In genomic region chr13:108962652-108963051, GRCh38 we compare ENCODE assay signal across 14 cellular contexts.
DNase-seq lines count a peak whose midpoint lies in the region; ATAC-seq and TF ChIP-seq lines count a peak whose summit lies in the region.
"Had no signal": no experiment of that assay in that cellular context is flagged by ENCODE, and none has a peak within 500 bp of the region (broad histone marks: within the 10 kb centered on the region; RNA-seq: fewer than 3 reads in every experiment).

No MANE protein-coding gene starts in this region.

- H2BK5ac ChIP-seq in mesenchymal stem cell (ENCODE audit: low read depth, low read length, poor library complexity, severe bottlenecking): no peak overlapping the region
- no peak overlapping the region for H2BK5ac ChIP-seq in trophoblast cell (ENCODE audit: low read depth, low read length, poor library complexity)

- H3K27me3 Mint-ChIP-seq in CD8-positive, alpha-beta T cell (ENCODE audit: low read depth): peaks cover 4% of the 10 kb centered on the region

- H3K4me1 ChIP-seq in mesenchymal stem cell (ENCODE audit: control insufficient read depth, insufficient read depth, low read depth, low read length) (peaks cover 4% of the 10 kb centered on the region), trophoblast cell (ENCODE audit: control insufficient read depth in 1 of 2, insufficient read depth in 2 of 2, low read length in 2 of 2) (no peaks in the 10 kb centered on the region), aorta (ENCODE audit: control insufficient read depth in 1 of 2, insufficient read depth in 2 of 2, low read length in 2 of 2) (no peaks in the 10 kb centered on the region)
- no peaks in the 10 kb centered on the region for H3K4me1 ChIP-seq in CD8-positive, alpha-beta T cell (ENCODE audit: insufficient read depth, low read length)

- H3K4me3 ChIP-seq in mesenchymal stem cell (ENCODE audit: insufficient read depth in 1 of 2, low read depth in 1 of 2, low read length in 2 of 2): no peak overlapping the region
- H3K4me3 ChIP-seq in CD8-positive, alpha-beta T cell (ENCODE audit: low read depth, low read length): no peak overlapping the region
- no peak overlapping the region for H3K4me3 ChIP-seq in trophoblast cell (ENCODE audit: low read depth, low read length)
- no peak overlapping the region for H3K4me3 ChIP-seq in aorta (ENCODE audit: low read length in 2 of 2)

- no peak for TF ChIP-seq CTCF in CD8-positive, alpha-beta T cell (IDR thresholded peaks at IDR 0.05)

- H3K36me3 Mint-ChIP-seq in CD8-positive, alpha-beta T cell: no peaks in the 10 kb centered on the region

- POLR2A ChIA-PET in CD8-positive, alpha-beta T cell (lab: Charles Lee): no interaction called here

- H2AK5ac ChIP-seq in mesenchymal stem cell (ENCODE audit: low read length, severe bottlenecking) (no peak overlapping the region), trophoblast cell (ENCODE audit: low read length) (no peak overlapping the region)

- H3K27me3 ChIP-seq in mesenchymal stem cell (ENCODE audit: control insufficient read depth in 1 of 2, insufficient read depth in 1 of 2, low read length in 2 of 2): no peaks in the 10 kb centered on the region
- no peaks in the 10 kb centered on the region for H3K27me3 ChIP-seq in CD8-positive, alpha-beta T cell (ENCODE audit: insufficient read depth, low read length)
- no peaks in the 10 kb centered on the region for H3K27me3 ChIP-seq in trophoblast cell (ENCODE audit: insufficient read depth, low read length)
- H3K27me3 ChIP-seq in aorta (ENCODE audit: control insufficient read depth in 1 of 2, insufficient read depth in 2 of 2, low read length in 1 of 2): no peaks in the 10 kb centered on the region

- no peaks in the 10 kb centered on the region for H3K36me3 ChIP-seq in mesenchymal stem cell (ENCODE audit: control insufficient read depth in 1 of 2, insufficient read depth in 2 of 2, low read depth in 1 of 2, low read length in 2 of 2)
- H3K36me3 ChIP-seq in CD8-positive, alpha-beta T cell (ENCODE audit: insufficient read depth, low read length): no peaks in the 10 kb centered on the region
- no peaks in the 10 kb centered on the region for H3K36me3 ChIP-seq in trophoblast cell (ENCODE audit: control insufficient read depth in 1 of 2, insufficient read depth in 2 of 2, low read length in 2 of 2)
- H3K36me3 ChIP-seq in aorta (ENCODE audit: control insufficient read depth in 1 of 2, insufficient read depth in 2 of 2, low read length in 1 of 2): no peaks in the 10 kb centered on the region

- no peaks in the 10 kb centered on the region for H3K9me3 Mint-ChIP-seq in CD8-positive, alpha-beta T cell

- no peak overlapping the region for H2BK15ac ChIP-seq in mesenchymal stem cell (ENCODE audit: low read depth, poor library complexity, severe bottlenecking)

- intact Hi-C loops in CD8-positive, alpha-beta T cell (cut with DNase I, micrococcal nuclease): loop anchor here (5.0 kb wide), 2 partner anchors 1255 to 1855 kb away; no protein-coding TSS in a partner anchor
- intact Hi-C loops in aorta (cut with DNase I): loop anchor here (2.0 to 5.0 kb wide), 4 partner anchors 820 to 1146 kb away; no protein-coding TSS in a partner anchor

- CTCF ChIA-PET in CD8-positive, alpha-beta T cell (lab: Charles Lee): no interaction called here

- H3K27ac ChIP-seq in mesenchymal stem cell (ENCODE audit: low read length, poor library complexity, severe bottlenecking): no peak overlapping the region
- no peak overlapping the region for H3K27ac ChIP-seq in CD8-positive, alpha-beta T cell (ENCODE audit: low read depth, low read length)
- no peak overlapping the region for H3K27ac ChIP-seq in trophoblast cell (ENCODE audit: low read depth, low read length)
- no peak overlapping the region for H3K27ac ChIP-seq in aorta (ENCODE audit: low read depth in 1 of 2, low read length in 2 of 2)
- H3K27ac ChIP-seq: C4-2B had no signal

- H3K4ac ChIP-seq in mesenchymal stem cell (ENCODE audit: low read depth in 1 of 2, low read length in 2 of 2) (no peak overlapping the region), trophoblast cell (ENCODE audit: low read depth, low read length) (no peak overlapping the region)

- H4K12ac ChIP-seq in trophoblast cell (ENCODE audit: low read depth, low read length): no peak overlapping the region

- H2BK12ac ChIP-seq in mesenchymal stem cell (ENCODE audit: low read length in 2 of 2) (no peak overlapping the region), trophoblast cell (ENCODE audit: low read length) (no peak overlapping the region)

- no peak overlapping the region for H3K27ac Mint-ChIP-seq in CD8-positive, alpha-beta T cell

- H2BK120ac ChIP-seq in mesenchymal stem cell (ENCODE audit: low read depth, low read length): no peak overlapping the region
- no peak overlapping the region for H2BK120ac ChIP-seq in trophoblast cell (ENCODE audit: insufficient read depth, low read length, poor library complexity)

- DNase-seq in DMS53 (lab: John Stamatoyannopoulos, UW) (peak; percentile 5), DMS53 treated with DMSO at 0.1 percent for 48 hours (lab: John Stamatoyannopoulos, UW; ENCODE audit: unreplicated experiment) (no peak), LoVo (ENCODE audit: low spot score) (peak; percentile 20), amniotic epithelial cell (ENCODE audit: low read depth) (peak; percentile 41), mesenchymal stem cell (peak; percentile 21), trophoblast cell (no peak), aorta (no peak)
- no peak for DNase-seq in CD8-positive, alpha-beta T cell
- DNase-seq: H7, NCI-H146, NCI-H2107, NCI-H446 had no signal

- H2AFZ ChIP-seq in mesenchymal stem cell (ENCODE audit: low read depth, low read length): no peak overlapping the region
- no peak overlapping the region for H2AFZ ChIP-seq in trophoblast cell (ENCODE audit: insufficient read depth, low read length, poor library complexity)

- no peak for ATAC-seq in CD8-positive, alpha-beta T cell
- ATAC-seq in aorta (ENCODE audit: low FRiP score): no peak
- ATAC-seq: Panc1 had no signal

- no peak overlapping the region for H3K14ac ChIP-seq in mesenchymal stem cell (ENCODE audit: low read length in 2 of 2)
- H3K14ac ChIP-seq in trophoblast cell (ENCODE audit: low read length): no peak overlapping the region

- H3K18ac ChIP-seq in mesenchymal stem cell (ENCODE audit: low read depth in 1 of 2, low read length in 2 of 2) (no peak overlapping the region), trophoblast cell (ENCODE audit: low read length) (no peak overlapping the region)

- H4K8ac ChIP-seq in mesenchymal stem cell (ENCODE audit: low read length): no peak overlapping the region
- no peak overlapping the region for H4K8ac ChIP-seq in trophoblast cell (ENCODE audit: low read depth, low read length)

- H4K91ac ChIP-seq in mesenchymal stem cell (ENCODE audit: low read length) (no peak overlapping the region), trophoblast cell (ENCODE audit: low read depth, low read length) (no peak overlapping the region)

- H3K79me2 ChIP-seq in trophoblast cell (ENCODE audit: control insufficient read depth, insufficient read depth, low read length, poor library complexity): no peaks in the 10 kb centered on the region

- no peaks in the 10 kb centered on the region for H3K4me1 Mint-ChIP-seq in CD8-positive, alpha-beta T cell (ENCODE audit: low read depth)

- H3K79me1 ChIP-seq in mesenchymal stem cell (replicated peaks; ENCODE audit: low read length, poor library complexity, severe bottlenecking): no peaks in the 10 kb centered on the region
- H3K79me1 ChIP-seq in trophoblast cell (ENCODE audit: low read length): no peaks in the 10 kb centered on the region

- no peaks in the 10 kb centered on the region for H3K9me3 ChIP-seq in mesenchymal stem cell (ENCODE audit: control insufficient read depth, low read length)
- no peaks in the 10 kb centered on the region for H3K9me3 ChIP-seq in CD8-positive, alpha-beta T cell (ENCODE audit: low read length)
- no peaks in the 10 kb centered on the region for H3K9me3 ChIP-seq in trophoblast cell (ENCODE audit: insufficient read depth, low read depth, low read length)
- no peaks in the 10 kb centered on the region for H3K9me3 ChIP-seq in aorta (ENCODE audit: control insufficient read depth, low read length)

- H3K4me2 ChIP-seq in mesenchymal stem cell (ENCODE audit: low read length, poor library complexity, severe bottlenecking) (no peak overlapping the region), trophoblast cell (ENCODE audit: low read length) (no peak overlapping the region)

- no peak overlapping the region for H3K4me3 Mint-ChIP-seq in CD8-positive, alpha-beta T cell

- H3K9ac ChIP-seq in mesenchymal stem cell (ENCODE audit: low read length): no peak overlapping the region
- H3K9ac ChIP-seq in trophoblast cell (ENCODE audit: low read length): no peak overlapping the region

- H3K23ac ChIP-seq in mesenchymal stem cell (ENCODE audit: low read length in 2 of 2) (no peak overlapping the region), trophoblast cell (ENCODE audit: low read length) (no peak overlapping the region)

Comparison
In these comparisons a context has a peak if more than half of its experiments do, and no peak if none do; other contexts are left out.
1. DNase-seq: peak in DMS53 (single experiment), LoVo (single experiment), amniotic epithelial cell (single experiment) and mesenchymal stem cell (single experiment); none in DMS53 treated with DMSO at 0.1 percent for 48 hours (single experiment), CD8-positive, alpha-beta T cell (0 of 7), trophoblast cell (0 of 2) and aorta (0 of 2).